11 cellular contexts compared by ENCODE assay signal in genomic region chr6:169190144-169190584, GRCh38.
DNase-seq lines count a peak whose midpoint lies in the region; ATAC-seq and TF ChIP-seq lines count a peak whose summit lies in the region.
"Had no signal": no experiment of that assay in that cellular context is flagged by ENCODE, and none has a peak within 500 bp of the region (broad histone marks: within the 10 kb centered on the region; RNA-seq: fewer than 3 reads in every experiment).

No MANE protein-coding gene starts in this region.

- CTCF ChIA-PET in MCF 10A (lab: Yijun Ruan, JAX), result interaction anchor here (0.9 to 1.3 kb wide), 2 partner anchors 20 to 102 kb away, joined by 3 read pairs; no protein-coding TSS in a partner anchor

- H3K27me3 Mint-ChIP-seq in MCF 10A (ENCODE audit: insufficient read depth, unreplicated experiment), result no peaks in the 10 kb centered on the region
- H3K27me3 Mint-ChIP-seq in activated T-helper 17 cell treated with anti-CD3 and anti-CD28 coated beads, Interleukin-2, amount 50 U/mL, for 72 hours, result peaks cover 8% of the 10 kb centered on the region

- DNase-seq in EL, result peak; percentile 91
- peak; percentile 60 for DNase-seq in MCF 10A (ENCODE audit: unreplicated experiment)
- DNase-seq in left lobe of liver (ENCODE audit: low spot score), result no peak
- DNase-seq in smooth muscle cell (lab: John Stamatoyannopoulos, UW; ENCODE audit: unreplicated experiment), result no peak
- no peak for DNase-seq in NCI-H1417 treated with DMSO at 0.1 percent for 48 hours (lab: John Stamatoyannopoulos, UW)
- no peak for DNase-seq in stimulated activated CD4-positive, alpha-beta T cell treated with anti-CD3 and anti-CD28 coated beads, Interleukin-4, amount 100 ng/mL, for 24 hours
- no peak for DNase-seq in activated T-cell treated with anti-CD3 and anti-CD28 coated beads, Interleukin-2, amount 50 U/mL, for 48 hours
- DNase-seq: activated CD8-positive, alpha-beta memory T cell treated with anti-CD3 and anti-CD28 coated beads for 24 hours; naive thymus-derived CD8-positive, alpha-beta T cell; NCI-H446 treated with DMSO at 0.1 percent for 48 hours had no signal

- H3K4me2 ChIP-seq in smooth muscle cell, result no peak overlapping the region

- intact Hi-C loops in MCF 10A (cut with micrococcal nuclease), result no loop called here

- POLR2A ChIA-PET in MCF 10A (lab: Yijun Ruan, JAX), result interaction anchor here (0.5 to 1.3 kb wide), 3 partner anchors 18 to 724 kb away, joined by 3 to 4 read pairs (median 4); no protein-coding TSS in a partner anchor

- peaks cover 5% of the 10 kb centered on the region for H3K4me1 ChIP-seq in smooth muscle cell (ENCODE audit: low read depth)

- no peaks in the 10 kb centered on the region for H4K20me1 ChIP-seq in smooth muscle cell (ENCODE audit: low read depth)

- no peak for TF ChIP-seq CTCF in MCF 10A (IDR thresholded peaks at IDR 0.05; ENCODE audit: unreplicated experiment)
- no peak for TF ChIP-seq CTCF in smooth muscle cell (IDR thresholded peaks at IDR 0.05; ENCODE audit: borderline replicate concordance, insufficient read depth, poor library complexity, severe bottlenecking)

- 47% methylated on average over 8 of the region's 8 CpGs for WGBS in smooth muscle cell (ENCODE audit: low lambda C conversion rate)

- no peaks in the 10 kb centered on the region for H3K36me3 ChIP-seq in smooth muscle cell (ENCODE audit: low read depth)

- H2AFZ ChIP-seq in smooth muscle cell (ENCODE audit: low read depth), result no peak overlapping the region

- H3K27me3 ChIP-seq in smooth muscle cell (ENCODE audit: low read depth), result no peaks in the 10 kb centered on the region

- H3F3A ChIP-seq in smooth muscle cell (ENCODE audit: low read depth), result no peaks in the 10 kb centered on the region

- no peaks in the 10 kb centered on the region for H3K36me3 Mint-ChIP-seq in MCF 10A (ENCODE audit: insufficient read depth, unreplicated experiment)
- no peaks in the 10 kb centered on the region for H3K36me3 Mint-ChIP-seq in activated T-helper 17 cell treated with anti-CD3 and anti-CD28 coated beads, Interleukin-2, amount 50 U/mL, for 72 hours (ENCODE audit: low read depth)

- no peaks in the 10 kb centered on the region for H3K79me2 ChIP-seq in smooth muscle cell (ENCODE audit: low read depth)

- peak; percentile 55 for ATAC-seq in left lobe of liver
- ATAC-seq in activated T-helper 17 cell treated with anti-CD3 and anti-CD28 coated beads, Interleukin-2, amount 50 U/mL, for 72 hours (replicated peaks), result no peak
- ATAC-seq: naive thymus-derived CD8-positive, alpha-beta T cell had no signal

- H3K9ac ChIP-seq in smooth muscle cell (ENCODE audit: low read depth), result no peak overlapping the region

- no peak overlapping the region for H3K27ac Mint-ChIP-seq in MCF 10A (ENCODE audit: low read depth, unreplicated experiment)
- no peak overlapping the region for H3K27ac Mint-ChIP-seq in activated T-helper 17 cell treated with anti-CD3 and anti-CD28 coated beads, Interleukin-2, amount 50 U/mL, for 72 hours
- H3K27ac Mint-ChIP-seq: naive thymus-derived CD8-positive, alpha-beta T cell had no signal

- peak overlapping the region; percentile 63 for H3K27ac ChIP-seq in smooth muscle cell (ENCODE audit: low read depth)

- peaks cover 19% of the 10 kb centered on the region for H3K4me1 Mint-ChIP-seq in MCF 10A (ENCODE audit: insufficient read depth, unreplicated experiment)
- H3K4me1 Mint-ChIP-seq in activated T-helper 17 cell treated with anti-CD3 and anti-CD28 coated beads, Interleukin-2, amount 50 U/mL, for 72 hours, result no peaks in the 10 kb centered on the region

- H3K9me3 ChIP-seq in smooth muscle cell (replicated peaks; ENCODE audit: low read depth), result no peaks in the 10 kb centered on the region

- no peak overlapping the region for H3K4me3 Mint-ChIP-seq in MCF 10A (ENCODE audit: unreplicated experiment)
- H3K4me3 Mint-ChIP-seq in activated T-helper 17 cell treated with anti-CD3 and anti-CD28 coated beads, Interleukin-2, amount 50 U/mL, for 72 hours, result no peak overlapping the region
- H3K4me3 Mint-ChIP-seq: naive thymus-derived CD8-positive, alpha-beta T cell had no signal

- peaks cover 8% of the 10 kb centered on the region for H3K9me3 Mint-ChIP-seq in MCF 10A (ENCODE audit: unreplicated experiment)
- no peaks in the 10 kb centered on the region for H3K9me3 Mint-ChIP-seq in activated T-helper 17 cell treated with anti-CD3 and anti-CD28 coated beads, Interleukin-2, amount 50 U/mL, for 72 hours

- no TSS peak for BruUV-seq in MCF 10A (replicated peaks; lab: Mats Ljungman, UMichigan)

- no peak overlapping the region for H3K4me3 ChIP-seq in smooth muscle cell

Comparison
In these comparisons a context has a peak if more than half of its experiments do, and no peak if none do; other contexts are left out.
1. DNase-seq: peak in EL (single experiment) and MCF 10A (single experiment); none in left lobe of liver (single experiment), smooth muscle cell (single experiment), NCI-H1417 treated with DMSO at 0.1 percent for 48 hours (single experiment), stimulated activated CD4-positive, alpha-beta T cell treated with anti-CD3 and anti-CD28 coated beads, Interleukin-4, amount 100 ng/mL, for 24 hours (single experiment) and activated T-cell treated with anti-CD3 and anti-CD28 coated beads, Interleukin-2, amount 50 U/mL, for 48 hours (0 of 2).